In the genomic region with DNA sequence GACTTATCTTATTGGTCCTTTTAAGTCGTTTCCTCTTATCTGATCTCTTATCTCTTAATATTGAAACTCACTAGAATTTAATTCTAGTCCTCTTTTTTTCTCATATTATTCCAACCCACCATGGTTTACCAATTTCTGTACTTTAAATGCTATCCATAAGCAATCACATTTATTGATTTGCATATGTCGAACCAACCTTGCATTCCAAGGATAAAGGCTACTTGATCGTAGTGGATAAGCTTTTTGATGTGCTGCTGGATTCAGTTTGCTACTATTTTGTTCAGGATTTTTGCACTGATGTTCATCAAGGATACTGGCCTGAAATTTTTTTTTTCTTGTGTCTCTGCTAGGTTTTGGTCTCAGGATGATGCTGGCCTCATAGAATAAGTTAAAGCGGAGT, we compare ENCODE assay signal across 2 cellular contexts.
TF ChIP-seq lines count a peak whose summit lies in the region.

No MANE protein-coding gene starts in this region.

TF ChIP-seq in A549, 52 proteins besides CTCF, POLR2A, EP300 and RAD21:
- no peak for TF ChIP-seq ZSCAN20 (CRISPR knock-in tag; IDR thresholded peaks at IDR 0.05)
- TF ChIP-seq CEBPB (IDR thresholded peaks at IDR 0.05), result no peak
- no peak for TF ChIP-seq RNF2 (IDR thresholded peaks at IDR 0.05; ENCODE audit: borderline replicate concordance, low read depth)
- TF ChIP-seq FOSL2 (IDR thresholded peaks at IDR 0.05), result no peak
- no peak for TF ChIP-seq FOSL2 (CRISPR knock-in tag; IDR thresholded peaks at IDR 0.05)
- TF ChIP-seq BHLHE40 (IDR thresholded peaks at IDR 0.05; ENCODE audit: low read depth, low read length), result no peak
- TF ChIP-seq HEYL (CRISPR knock-in tag; IDR thresholded peaks at IDR 0.05), result no peak
- no peak for TF ChIP-seq ATOH8 (CRISPR knock-in tag; IDR thresholded peaks at IDR 0.05; ENCODE audit: low read depth)
- no peak for TF ChIP-seq RFX5 (IDR thresholded peaks at IDR 0.05)
- TF ChIP-seq SMC3 (IDR thresholded peaks at IDR 0.05), result no peak
- TF ChIP-seq GATA3 (IDR thresholded peaks at IDR 0.05; ENCODE audit: borderline replicate concordance), result no peak
- TF ChIP-seq FOXS1 (CRISPR knock-in tag; IDR thresholded peaks at IDR 0.05), result no peak
- TF ChIP-seq MAFK (IDR thresholded peaks at IDR 0.05; ENCODE audit: partially characterized antibody), result no peak
- TF ChIP-seq NR3C1 (IDR thresholded peaks at IDR 0.05), result no peak
- TF ChIP-seq KDM1A (IDR thresholded peaks at IDR 0.05; ENCODE audit: low read depth), result no peak
- TF ChIP-seq REST (IDR thresholded peaks at IDR 0.05), result no peak
- TF ChIP-seq, protein P1, sequence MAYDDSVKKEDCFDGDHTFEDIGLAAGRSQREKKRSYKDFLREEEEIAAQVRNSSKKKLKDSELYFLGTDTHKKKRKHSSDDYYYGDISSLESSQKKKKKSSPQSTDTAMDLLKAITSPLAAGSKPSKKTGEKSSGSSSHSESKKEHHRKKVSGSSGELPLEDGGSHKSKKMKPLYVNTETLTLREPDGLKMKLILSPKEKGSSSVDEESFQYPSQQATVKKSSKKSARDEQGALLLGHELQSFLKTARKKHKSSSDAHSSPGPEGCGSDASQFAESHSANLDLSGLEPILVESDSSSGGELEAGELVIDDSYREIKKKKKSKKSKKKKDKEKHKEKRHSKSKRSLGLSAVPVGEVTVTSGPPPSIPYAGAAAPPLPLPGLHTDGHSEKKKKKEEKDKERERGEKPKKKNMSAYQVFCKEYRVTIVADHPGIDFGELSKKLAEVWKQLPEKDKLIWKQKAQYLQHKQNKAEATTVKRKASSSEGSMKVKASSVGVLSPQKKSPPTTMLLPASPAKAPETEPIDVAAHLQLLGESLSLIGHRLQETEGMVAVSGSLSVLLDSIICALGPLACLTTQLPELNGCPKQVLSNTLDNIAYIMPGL (CRISPR knock-in tag; IDR thresholded peaks at IDR 0.05; ENCODE audit: borderline replicate concordance), result no peak
- no peak for TF ChIP-seq CHD2 (IDR thresholded peaks at IDR 0.05; ENCODE audit: low read length, partially characterized antibody)
TF ChIP-seq in A549: peak in this region for 0.

TF ChIP-seq in K562, 482 proteins besides CTCF, POLR2A, EP300 and RAD21:
- TF ChIP-seq ZNF324 (CRISPR knock-in tag; IDR thresholded peaks at IDR 0.05) (peak; percentile 94), MTA1 (IDR thresholded peaks at IDR 0.05; ENCODE audit: borderline replicate concordance) (no peak)
TF ChIP-seq in K562: peak in this region for 1.
